Comparison of ENCODE assay signal across 8 cellular contexts in the genomic region with DNA sequence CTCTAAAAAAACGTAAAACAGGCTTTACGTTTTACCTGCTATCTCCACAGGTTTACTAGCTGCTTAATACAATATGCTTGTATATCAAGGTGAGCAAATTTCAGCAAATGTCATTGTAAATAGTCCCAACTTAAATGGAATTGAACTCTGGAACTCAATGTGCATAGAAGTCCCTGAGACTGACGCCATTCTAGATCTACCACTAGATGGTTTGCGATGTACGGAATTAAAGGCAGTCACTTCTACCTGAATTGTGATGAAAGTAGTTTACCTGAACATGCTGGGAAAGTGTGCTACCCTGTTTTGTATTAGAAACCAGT. TPM values are rescaled to one million over a fixed set of nuclear protein-coding genes. Genes with fewer than 3 reads are reported as not detected.
DNase-seq lines count a peak whose midpoint lies in the region; ATAC-seq, FAIRE-seq and TF ChIP-seq lines count a peak whose summit lies in the region.

No MANE protein-coding gene starts in this region.

- H3K27ac ChIP-seq in urinary bladder (ENCODE audit: low read depth): no peak overlapping the region

- H3K36me3 ChIP-seq in bronchial epithelial cell (ENCODE audit: control insufficient read depth, insufficient read depth, low read length) (no peaks in the 10 kb centered on the region), urinary bladder (ENCODE audit: insufficient read depth) (no peaks in the 10 kb centered on the region)

- no peaks in the 10 kb centered on the region for H3K27me3 ChIP-seq in bronchial epithelial cell (ENCODE audit: control insufficient read depth, insufficient read depth, low read length)

- no peak for ATAC-seq in HG03571 (IDR thresholded peaks at IDR 0.05; ENCODE audit: unreplicated experiment)

- H3K4me3 ChIP-seq in bronchial epithelial cell (ENCODE audit: low read depth, low read length): peak overlapping the region; percentile 93
- H3K4me3 ChIP-seq in urinary bladder (ENCODE audit: low read depth, low read length): peak overlapping the region; percentile 76

- no peaks in the 10 kb centered on the region for H3K4me1 ChIP-seq in urinary bladder (ENCODE audit: insufficient read depth)

- FAIRE-seq in bronchial epithelial cell (lab: Jason Lieb, UNC): no peak

- TF ChIP-seq CTCF in bronchial epithelial cell (IDR thresholded peaks at IDR 0.05; ENCODE audit: insufficient read depth, low read length, severe bottlenecking): no peak

- 41% methylated on average over 5 of the region's 5 CpGs for WGBS in urinary bladder

- DNase-seq in DMS79 treated with DMSO at 0.1 percent for 48 hours (lab: John Stamatoyannopoulos, UW) (peak; percentile 75), NCI-H1105 (lab: John Stamatoyannopoulos, UW) (peak; percentile 21), bronchial epithelial cell (ENCODE audit: low read depth) (peak; percentile 35), lung microvascular endothelial cell (ENCODE audit: low read depth in 2 of 2) (peak; percentile 8 to 27), NCI-H128 (lab: John Stamatoyannopoulos, UW; ENCODE audit: unreplicated experiment) (no peak), GOT3 (lab: John Stamatoyannopoulos, UW) (no peak)

RNA-seq across cellular contexts. Expression of gene SNX13, which starts 0.8 kb away (rescaled TPM):
- 30.2 and 32.9 TPM in 2 replicates for total RNA-seq in bronchial epithelial cell
- 16.8 and 27.4 TPM in 2 replicates for total RNA-seq in lung microvascular endothelial cell
- total RNA-seq in urinary bladder: 114 TPM
- 16.8 TPM for polyA plus RNA-seq in urinary bladder

Comparison
In these comparisons a context has a peak if more than half of its experiments do, and no peak if none do; other contexts are left out.
1. DNase-seq: peak in DMS79 treated with DMSO at 0.1 percent for 48 hours (single experiment), NCI-H1105 (single experiment), bronchial epithelial cell (single experiment) and lung microvascular endothelial cell (2 of 2); none in NCI-H128 (single experiment) and GOT3 (single experiment).